ENCODE assay signal across 17 cellular contexts in the genomic region with DNA sequence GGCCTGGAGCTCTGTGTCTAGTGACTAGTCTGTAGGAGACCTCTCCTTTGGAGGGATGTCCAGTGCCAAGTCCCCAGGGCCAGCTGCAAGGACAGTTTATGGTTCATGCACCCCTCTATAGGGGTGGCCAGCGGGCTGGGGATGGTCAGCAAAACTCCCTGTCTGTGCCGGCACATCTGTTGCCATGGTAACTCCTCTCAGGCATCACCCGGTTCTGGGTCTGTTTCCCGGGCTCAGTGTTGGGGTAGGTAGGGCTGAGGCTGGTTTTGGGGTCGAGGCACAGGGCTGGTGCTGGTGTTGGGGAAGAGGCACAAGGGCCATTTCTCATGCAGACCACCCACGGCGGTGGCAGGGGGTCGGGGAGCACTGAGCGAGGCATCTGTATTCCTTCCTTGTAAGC.
DNase-seq lines count a peak whose midpoint lies in the region; ATAC-seq, FAIRE-seq and TF ChIP-seq lines count a peak whose summit lies in the region.
"Had no signal": no experiment of that assay in that cellular context is flagged by ENCODE, and none has a peak within 500 bp of the region (broad histone marks: within the 10 kb centered on the region; RNA-seq: fewer than 3 reads in every experiment).

No MANE protein-coding gene starts in this region.

- no peak overlapping the region for H4K8ac ChIP-seq in IMR-90 (ENCODE audit: low read depth in 2 of 2, low read length in 2 of 2)

- 100% methylated on average over 2 of the region's 9 CpGs for WGBS in HepG2 (ENCODE audit: low lambda C conversion rate)
- WGBS in right lobe of liver (ENCODE audit: insufficient coverage, low coverage, low lambda C conversion rate, missing lambda C conversion rate): no CpG with 5 or more reads among the region's 9 CpGs
- WGBS in IMR-90 (ENCODE audit: extremely low coverage in 2 of 2, insufficient read length in 1 of 2), 2 experiments: 43% methylated on average over 4 of the region's 9 CpGs; no CpG with 5 or more reads in 1 of the 2 experiments

- peaks cover 0 to 6% (median 0%) of the 10 kb centered on the region in 5 experiments for H3K9me3 Mint-ChIP-seq in brain
- H3K9me3 Mint-ChIP-seq: H9 had no signal

- H2AFZ ChIP-seq in HepG2 (ENCODE audit: low read length) (no peak overlapping the region), IMR-90 (replicated peaks; ENCODE audit: low read length, poor library complexity) (peak overlapping the region; percentile 44)
- H2AFZ ChIP-seq: GM23248 had no signal

- H3K36me3 ChIP-seq in HepG2 (replicated peaks in 1 of 2; ENCODE audit: control insufficient read depth in 1 of 2, insufficient read depth in 2 of 2, low read length in 2 of 2): no peaks in the 10 kb centered on the region; a peak in 1 of 5 replicates
- no peaks in the 10 kb centered on the region for H3K36me3 ChIP-seq in right lobe of liver
- no peaks in the 10 kb centered on the region for H3K36me3 ChIP-seq in IMR-90 (ENCODE audit: control insufficient read depth, insufficient read depth, low read length)

- peak overlapping the region in 3 of 5 experiments; percentile 19 to 84 (median 59) for H3K27ac Mint-ChIP-seq in brain
- H3K27ac Mint-ChIP-seq: CD4-positive, alpha-beta memory T cell; H9 had no signal

- H3K4me3 ChIP-seq in HepG2 (replicated peaks in 1 of 3; ENCODE audit: insufficient read depth in 1 of 3, low read depth in 2 of 3, low read length in 3 of 3) (no peak overlapping the region), right lobe of liver (no peak overlapping the region), IMR-90 (ENCODE audit: insufficient read depth, low read depth, low read length) (no peak overlapping the region)
- H3K4me3 ChIP-seq: GM12878, GM23248 had no signal

- no peaks in the 10 kb centered on the region for H3K9me3 ChIP-seq in HepG2 (ENCODE audit: low read length)
- H3K9me3 ChIP-seq in right lobe of liver: no peaks in the 10 kb centered on the region
- H3K9me3 ChIP-seq in IMR-90 (ENCODE audit: control insufficient read depth, insufficient read depth, low read length): no peaks in the 10 kb centered on the region
- H3K9me3 ChIP-seq: Caco-2 had no signal

- TF ChIP-seq EP300 in HepG2 (IDR thresholded peaks at IDR 0.05; ENCODE audit: low read depth in 2 of 2, low read length in 2 of 2) (no peak), HepG2 (CRISPR knock-in tag; IDR thresholded peaks at IDR 0.05; ENCODE audit: borderline replicate concordance) (no peak)

- H3K27me3 Mint-ChIP-seq in brain: peaks cover 15% of the 10 kb centered on the region

- no peaks in the 10 kb centered on the region for H4K20me1 ChIP-seq in HepG2 (ENCODE audit: insufficient read depth, low read length)
- no peaks in the 10 kb centered on the region for H4K20me1 ChIP-seq in IMR-90 (ENCODE audit: insufficient read depth, low read length)

- H3K79me1 ChIP-seq in IMR-90 (ENCODE audit: low read depth in 1 of 2, low read length in 2 of 2): no peaks in the 10 kb centered on the region

- no peak overlapping the region for H2AK9ac ChIP-seq in IMR-90 (replicated peaks; ENCODE audit: low read depth, low read length, poor library complexity)

- H3K79me2 ChIP-seq in HepG2 (ENCODE audit: insufficient read depth, low read length): no peaks in the 10 kb centered on the region

- no peak overlapping the region for H2BK15ac ChIP-seq in IMR-90 (ENCODE audit: low read depth, low read length)

- no peaks in the 10 kb centered on the region for H3K27me3 ChIP-seq in HepG2 (ENCODE audit: control insufficient read depth in 1 of 2, insufficient read depth in 2 of 2, low read length in 2 of 2)
- H3K27me3 ChIP-seq in right lobe of liver: no peaks in the 10 kb centered on the region
- H3K27me3 ChIP-seq in IMR-90 (ENCODE audit: control insufficient read depth, insufficient read depth, low read length): peaks cover 4% of the 10 kb centered on the region; the same call in 1 of the 2 replicates

- H3K4me2 ChIP-seq in HepG2 (ENCODE audit: low read depth, low read length): no peak overlapping the region
- no peak overlapping the region for H3K4me2 ChIP-seq in IMR-90 (ENCODE audit: low read depth, low read length)

- no peak for FAIRE-seq in HepG2 (lab: Jason Lieb, UNC)
- FAIRE-seq: GM12878, GM19239 had no signal

- TF ChIP-seq POLR2A in HepG2 (IDR thresholded peaks at IDR 0.05; ENCODE audit: insufficient read depth in 1 of 2, low read depth in 2 of 2, low read length in 2 of 2): no peak
- TF ChIP-seq POLR2A in right lobe of liver (IDR thresholded peaks at IDR 0.05): no peak
- no peak for TF ChIP-seq POLR2A in IMR-90 (IDR thresholded peaks at IDR 0.05; ENCODE audit: low read depth, low read length)

- H3K36me3 Mint-ChIP-seq in brain: no peaks in the 10 kb centered on the region
- H3K36me3 Mint-ChIP-seq: CD4-positive, alpha-beta memory T cell had no signal

- CTCF ChIA-PET in HepG2 (lab: Yijun Ruan, JAX; ENCODE audit: low intra/inter-chr PET ratio, low total read pairs) (no interaction called here), IMR-90 (lab: Yijun Ruan, JAX) (interaction anchor here (0.6 kb wide), 1 partner anchor 740 kb away, joined by 4 read pairs; no protein-coding TSS in a partner anchor)

- H3K27ac ChIP-seq in HepG2 (ENCODE audit: extremely low read length, insufficient read depth, low read length) (peak overlapping the region; percentile 74), right lobe of liver (peak overlapping the region in 1 of 3 donors; percentile 54), IMR-90 (ENCODE audit: insufficient read depth, low read length) (no peak overlapping the region)
- H3K27ac ChIP-seq: GM23248 had no signal

- no peak for TF ChIP-seq RAD21 in HepG2 (CRISPR knock-in tag; IDR thresholded peaks at IDR 0.05)
- no peak for TF ChIP-seq RAD21 in IMR-90 (IDR thresholded peaks at IDR 0.05; ENCODE audit: low read length)

- intact Hi-C loops in HepG2 (cut with micrococcal nuclease; ENCODE audit: unreplicated experiment): no loop called here
- intact Hi-C loops in right lobe of liver (cut with DNase I): no loop called here
- intact Hi-C loops in IMR-90 (cut with micrococcal nuclease): no loop called here

- no TSS peak for BruUV-seq in HepG2 (replicated peaks; lab: Mats Ljungman, UMichigan)
- BruUV-seq in IMR-90 (replicated peaks; lab: Mats Ljungman, UMichigan): no TSS peak

- peaks cover 61% of the 10 kb centered on the region for H3K4me1 Mint-ChIP-seq in brain
- H3K4me1 Mint-ChIP-seq: CD4-positive, alpha-beta memory T cell had no signal

- TF ChIP-seq CTCF in HepG2 (CRISPR knock-in tag; IDR thresholded peaks at IDR 0.05) (no peak), right lobe of liver (IDR thresholded peaks at IDR 0.05) (no peak), IMR-90 (conservative IDR thresholded peaks at IDR 0.05; ENCODE audit: low read depth, low read length) (no peak), brain (conservative IDR thresholded peaks at IDR 0.05) (no peak)

- no peak overlapping the region for H4K91ac ChIP-seq in IMR-90 (ENCODE audit: insufficient read depth, low read depth, low read length)

- no peak overlapping the region for H3K4me3 Mint-ChIP-seq in brain
- H3K4me3 Mint-ChIP-seq: CD4-positive, alpha-beta memory T cell; H9 had no signal

- no peak overlapping the region for H2BK5ac ChIP-seq in IMR-90 (ENCODE audit: low read depth, low read length, poor library complexity, severe bottlenecking)

- no peak overlapping the region for H3K14ac ChIP-seq in IMR-90 (replicated peaks; ENCODE audit: low read depth, low read length)

- no peak overlapping the region for H4K5ac ChIP-seq in IMR-90 (ENCODE audit: low read depth, low read length)

- dilution Hi-C loops in IMR-90 (cut with HindIII; ENCODE audit: low sequenced_read_pairs, unreplicated experiment): no loop called here

- no peak for ATAC-seq in HepG2
- no peak for ATAC-seq in right lobe of liver
- no peak for ATAC-seq in IMR-90 (ENCODE audit: low read depth)
- no peak for ATAC-seq in HG02973 (IDR thresholded peaks at IDR 0.05; ENCODE audit: unreplicated experiment)
- ATAC-seq: GM12878, HCT116 had no signal

- no peak overlapping the region for H2BK20ac ChIP-seq in IMR-90 (ENCODE audit: low read depth, low read length)

- no peak overlapping the region for H3K9ac ChIP-seq in HepG2 (ENCODE audit: insufficient read depth, low read depth, low read length)
- H3K9ac ChIP-seq in IMR-90 (ENCODE audit: low read depth, low read length): no peak overlapping the region
- H3K9ac ChIP-seq: GM23248 had no signal

- H3K56ac ChIP-seq in IMR-90 (ENCODE audit: extremely low read depth, insufficient read depth, low read length): no peak overlapping the region

- H3K23ac ChIP-seq in IMR-90 (ENCODE audit: low read depth, low read length): no peak overlapping the region

- DNase-seq in HepG2 (ENCODE audit: low spot score) (no peak), right lobe of liver (no peak), IMR-90 (no peak), COR-L47 (lab: John Stamatoyannopoulos, UW) (no peak)
- DNase-seq: C1 segment of cervical spinal cord; Caco-2; CD4-positive, alpha-beta memory T cell; DMS79; EL; GDM1; GM23248; H9 had no signal

- no peak overlapping the region for H3K4ac ChIP-seq in IMR-90 (ENCODE audit: low read depth, low read length)

- H3K18ac ChIP-seq in IMR-90 (ENCODE audit: low read depth, low read length): no peak overlapping the region

- in situ Hi-C loops in HepG2 (cut with HindIII; ENCODE audit: extremely low pct_ligation_motif_present, low pct_unique_long_range_greater_than_20kb) (no loop called here), IMR-90 (cut with MboI; ENCODE audit: low sequenced_read_pairs) (no loop called here)

- H3K4me1 ChIP-seq in HepG2 (ENCODE audit: insufficient read depth, low read length): peaks cover 96% of the 10 kb centered on the region
- H3K4me1 ChIP-seq in right lobe of liver: peaks cover 0 to 18% (median 3%) of the 10 kb centered on the region in 4 donors
- peaks cover 5% of the 10 kb centered on the region for H3K4me1 ChIP-seq in IMR-90 (ENCODE audit: control insufficient read depth, insufficient read depth, low read length)

- H2BK120ac ChIP-seq in IMR-90 (ENCODE audit: low read depth, low read length): no peak overlapping the region

- H2AK5ac ChIP-seq in IMR-90 (ENCODE audit: low read depth, low read length): no peak overlapping the region

- POLR2A ChIA-PET in HepG2 (lab: Yijun Ruan, JAX): interaction anchor here (1.2 to 3.5 kb wide), 2 partner anchors 13 to 39 kb away, joined by 7 to 14 read pairs; no protein-coding TSS in a partner anchor
- POLR2A ChIA-PET in IMR-90 (lab: Charles Lee; ENCODE audit: unreplicated experiment): no interaction called here

- H3K9me1 ChIP-seq in IMR-90 (ENCODE audit: insufficient read depth, low read length): no peaks in the 10 kb centered on the region

TF ChIP-seq in HepG2, 621 proteins besides CTCF, POLR2A, EP300 and RAD21:
- TF ChIP-seq U2AF1 (optimal IDR thresholded peaks at IDR 0.05; ENCODE audit: low read depth, low read length) (no peak), RFX1 (IDR thresholded peaks at IDR 0.05) (peak; percentile 60)
TF ChIP-seq in HepG2: peak in this region for 1.

TF ChIP-seq in IMR-90, 13 proteins besides CTCF, POLR2A, EP300 and RAD21 (continues in another document):
- TF ChIP-seq MAZ (IDR thresholded peaks at IDR 0.05; ENCODE audit: borderline replicate concordance, low read depth, low read length) (no peak), SMC3 (IDR thresholded peaks at IDR 0.05; ENCODE audit: low read depth, low read length) (no peak), RFX5 (IDR thresholded peaks at IDR 0.05; ENCODE audit: low read depth, low read length) (no peak), CHD1 (IDR thresholded peaks at IDR 0.05; ENCODE audit: low read depth, low read length) (no peak), NFE2L2 (IDR thresholded peaks at IDR 0.05; ENCODE audit: low read depth, low read length) (no peak), FOS (IDR thresholded peaks at IDR 0.05; ENCODE audit: low read depth, low read length) (no peak)
